9 cellular contexts compared by ENCODE assay signal in genomic region chr9:129176786-129177442, GRCh38. TPM values are rescaled to one million over a fixed set of nuclear protein-coding genes. Genes with fewer than 3 reads are reported as not detected.
DNase-seq lines count a peak whose midpoint lies in the region; ATAC-seq, FAIRE-seq and TF ChIP-seq lines count a peak whose summit lies in the region.
"Had no signal": no experiment of that assay in that cellular context is flagged by ENCODE, and none has a peak within 500 bp of the region (broad histone marks: within the 10 kb centered on the region; RNA-seq: fewer than 3 reads in every experiment).

No MANE protein-coding gene starts in this region.

- no peak for TF ChIP-seq RAD21 in liver (IDR thresholded peaks at IDR 0.05)

- H3K9ac ChIP-seq in OCI-LY1 (ENCODE audit: low read length), result no peak overlapping the region
- H3K9ac ChIP-seq in liver (ENCODE audit: low read depth in 1 of 2, low read length in 2 of 2), result peak overlapping the region; percentile 75 to 98

- no peaks in the 10 kb centered on the region for H3K36me3 Mint-ChIP-seq in activated CD4-positive, alpha-beta T cell treated with anti-CD3 and anti-CD28 coated beads for 36 hours (ENCODE audit: low read depth)

- TF ChIP-seq CTCF in OCI-LY1 (IDR thresholded peaks at IDR 0.05; ENCODE audit: low read length) (no peak), bronchial epithelial cell (IDR thresholded peaks at IDR 0.05; ENCODE audit: insufficient read depth, low read length, severe bottlenecking) (no peak), liver (IDR thresholded peaks at IDR 0.05; ENCODE audit: low read depth, low read length, missing input control) (no peak)

- H3K27ac Mint-ChIP-seq in activated CD4-positive, alpha-beta T cell treated with anti-CD3 and anti-CD28 coated beads for 36 hours, result no peak overlapping the region

- H3K9me3 ChIP-seq in OCI-LY1 (ENCODE audit: low read length), result no peaks in the 10 kb centered on the region
- H3K9me3 ChIP-seq in liver (ENCODE audit: control insufficient read depth in 4 of 4, low read length in 3 of 4), result no peaks in the 10 kb centered on the region

- DNase-seq in activated CD4-positive, alpha-beta T cell treated with anti-CD3 and anti-CD28 coated beads for 36 hours, result peak; percentile 44
- no peak for DNase-seq in activated CD4-positive, alpha-beta T cell treated with anti-CD3 and anti-CD28 coated beads for 1 hour
- DNase-seq in bronchial epithelial cell (ENCODE audit: low read depth) (no peak), superior temporal gyrus (ENCODE audit: extremely low spot score) (peak; percentile 20), foreskin melanocyte (no peak)

- H3K4me3 ChIP-seq in OCI-LY1 (ENCODE audit: low read depth, low read length, poor library complexity, severe bottlenecking), result peak overlapping the region; percentile 53
- peak overlapping the region; percentile 88 for H3K4me3 ChIP-seq in bronchial epithelial cell (ENCODE audit: low read depth, low read length)
- H3K4me3 ChIP-seq in liver (ENCODE audit: low read depth in 1 of 3, low read length in 3 of 3), result peak overlapping the region; percentile 78 to 90 (median 85)

- H3K9me2 ChIP-seq in OCI-LY1 (ENCODE audit: low read depth, low read length), result no peaks in the 10 kb centered on the region

- no peak for ATAC-seq in activated CD4-positive, alpha-beta T cell treated with anti-CD3 and anti-CD28 coated beads for 36 hours
- no peak for ATAC-seq in GM18519 (IDR thresholded peaks at IDR 0.05; ENCODE audit: low FRiP score, unreplicated experiment)

- H3F3A ChIP-seq in OCI-LY1 (ENCODE audit: insufficient read depth, low read length), result no peaks in the 10 kb centered on the region

- POLR2A ChIA-PET in activated CD4-positive, alpha-beta T cell treated with anti-CD3 and anti-CD28 coated beads for 36 hours (lab: Charles Lee), result interaction anchor here (0.6 to 0.9 kb wide), 2 partner anchors 389 to 450 kb away, joined by 3 to 4 read pairs; no protein-coding TSS in a partner anchor

- no peaks in the 10 kb centered on the region for H4K20me1 ChIP-seq in OCI-LY1 (ENCODE audit: insufficient read depth, low read length)

- WGBS in liver, result under 1% methylated on average over 70 of the region's 70 CpGs

- H3K27me3 Mint-ChIP-seq in activated CD4-positive, alpha-beta T cell treated with anti-CD3 and anti-CD28 coated beads for 36 hours, result peaks cover 5% of the 10 kb centered on the region

- H3K79me2 ChIP-seq in OCI-LY1 (ENCODE audit: insufficient read depth, low read length), result no peaks in the 10 kb centered on the region

- H3K36me3 ChIP-seq in OCI-LY1 (ENCODE audit: insufficient read depth, low read length) (no peaks in the 10 kb centered on the region), bronchial epithelial cell (ENCODE audit: control insufficient read depth, insufficient read depth, low read length) (no peaks in the 10 kb centered on the region), liver (ENCODE audit: control insufficient read depth in 4 of 4, insufficient read depth in 3 of 4, low read depth in 1 of 4, low read length in 3 of 4) (no peaks in the 10 kb centered on the region)

- H3K4me1 Mint-ChIP-seq in activated CD4-positive, alpha-beta T cell treated with anti-CD3 and anti-CD28 coated beads for 36 hours, result peaks cover 7% of the 10 kb centered on the region

- no peak overlapping the region for H2AFZ ChIP-seq in OCI-LY1 (ENCODE audit: low read length)

- peak overlapping the region; percentile 76 for H3K4me2 ChIP-seq in OCI-LY1 (ENCODE audit: low read length)

- CTCF ChIA-PET in activated CD4-positive, alpha-beta T cell treated with anti-CD3 and anti-CD28 coated beads for 36 hours (lab: Charles Lee), result interaction anchor here (0.7 to 1.9 kb wide), 4 partner anchors 20 to 448 kb away, joined by 3 to 12 read pairs (median 4); no protein-coding TSS in a partner anchor

- no peaks in the 10 kb centered on the region for H3K9me3 Mint-ChIP-seq in activated CD4-positive, alpha-beta T cell treated with anti-CD3 and anti-CD28 coated beads for 36 hours (ENCODE audit: low read depth)

- H3K27me3 ChIP-seq in OCI-LY1 (ENCODE audit: insufficient read depth, low read length) (peaks cover 13% of the 10 kb centered on the region; the same call in 1 of the 2 replicates), bronchial epithelial cell (ENCODE audit: control insufficient read depth, insufficient read depth, low read length) (no peaks in the 10 kb centered on the region), liver (ENCODE audit: control insufficient read depth in 4 of 4, insufficient read depth in 4 of 4, low read length in 3 of 4) (no peaks in the 10 kb centered on the region)

- H3K4me1 ChIP-seq in OCI-LY1 (ENCODE audit: insufficient read depth, low read length, severe bottlenecking) (peaks cover 44% of the 10 kb centered on the region), liver (ENCODE audit: control insufficient read depth in 4 of 4, insufficient read depth in 4 of 4, low read length in 3 of 4) (peaks cover 4 to 29% (median 10%) of the 10 kb centered on the region in 4 donors)

- H3K4me3 Mint-ChIP-seq in activated CD4-positive, alpha-beta T cell treated with anti-CD3 and anti-CD28 coated beads for 36 hours, result peak overlapping the region; percentile 75

- FAIRE-seq in bronchial epithelial cell (lab: Jason Lieb, UNC), result no peak
- FAIRE-seq: frontal cortex had no signal

- H3K27ac ChIP-seq in OCI-LY1 (ENCODE audit: low read depth, low read length, poor library complexity, severe bottlenecking) (no peak overlapping the region), liver (ENCODE audit: low read depth in 1 of 2, low read length in 2 of 2) (peak overlapping the region; percentile 99)

- intact Hi-C loops in activated CD4-positive, alpha-beta T cell treated with anti-CD3 and anti-CD28 coated beads for 36 hours (cut with DNase I, micrococcal nuclease), result loop anchor here (1.0 to 10.0 kb wide), 12 partner anchors 60 to 710 kb away; partner anchors contain the start of genes NTMT1 (in 1 of the 2) and TOR1B (in 1 of the 2)

TF ChIP-seq in liver, 16 proteins besides CTCF, POLR2A, EP300 and RAD21:
- no peak for TF ChIP-seq FOXA2 (IDR thresholded peaks at IDR 0.05)
- peak; percentile 23 for TF ChIP-seq REST (IDR thresholded peaks at IDR 0.05)
- no peak for TF ChIP-seq YY1 (IDR thresholded peaks at IDR 0.05)

RNA-seq across cellular contexts. Expression of gene IER5L, which starts 1.1 kb away (rescaled TPM):
- total RNA-seq in activated CD4-positive, alpha-beta T cell treated with anti-CD3 and anti-CD28 coated beads for 36 hours, result 1 to 10 TPM; 2.6 to 2.8 TPM
- total RNA-seq in bronchial epithelial cell (15.7 and 19.5 TPM in 2 replicates), liver (1 to 10 TPM; 1.9 to 3.0 TPM)
- 1 to 10 TPM in 1 of 2 donors, under 1 TPM in 1; 0.40 to 3.3 TPM for polyA plus RNA-seq in liver

Comparison
In these comparisons a context has a peak if more than half of its experiments do, and no peak if none do; other contexts are left out.
1. DNase-seq: peak in activated CD4-positive, alpha-beta T cell treated with anti-CD3 and anti-CD28 coated beads for 36 hours (single experiment) and superior temporal gyrus (single experiment); none in activated CD4-positive, alpha-beta T cell treated with anti-CD3 and anti-CD28 coated beads for 1 hour (single experiment), bronchial epithelial cell (single experiment) and foreskin melanocyte (single experiment).
2. Peak in every context shown above with its lines, with median percentiles within 50 percentile points of each other: H3K4me3 ChIP-seq.